ENCODE assay signal across 8 cellular contexts in genomic region chr11:36289226-36289852, GRCh38. TPM values are rescaled to one million over a fixed set of nuclear protein-coding genes. Genes with fewer than 3 reads are reported as not detected.
DNase-seq lines count a peak whose midpoint lies in the region; ATAC-seq, FAIRE-seq and TF ChIP-seq lines count a peak whose summit lies in the region.

Gene COMMD9, minus strand, starts transcription at chr11:36289424. Its CDS starts 12 bp downstream, at chr11:36289412.

- peaks cover 43 to 56% (median 49%) of the 10 kb centered on the region in 3 donors for H3K4me1 Mint-ChIP-seq in T-cell
- peaks cover 13% of the 10 kb centered on the region for H3K4me1 Mint-ChIP-seq in type B pancreatic cell (ENCODE audit: unreplicated experiment)

- peaks cover 3% of the 10 kb centered on the region for H3K36me3 Mint-ChIP-seq in T-cell
- no peaks in the 10 kb centered on the region for H3K36me3 Mint-ChIP-seq in type B pancreatic cell

- peak within 1 kb of the TSS in 3 of 4 donors; percentile 23 to 95 (median 85) for H3K4me3 ChIP-seq in adrenal gland
- peak within 1 kb of the TSS; percentile 51 to 87 (median 72) for H3K4me3 ChIP-seq in heart left ventricle

- no peaks in the 10 kb centered on the region for H3K9me3 ChIP-seq in adrenal gland (replicated peaks in 1 of 3)
- no peaks in the 10 kb centered on the region for H3K9me3 ChIP-seq in heart left ventricle

- H3K4me3 Mint-ChIP-seq in T-cell, result peak within 1 kb of the TSS; percentile 84 to 94 (median 94)
- peak within 1 kb of the TSS; percentile 97 for H3K4me3 Mint-ChIP-seq in type B pancreatic cell

- no peaks in the 10 kb centered on the region for H3K9me3 Mint-ChIP-seq in T-cell
- no peaks in the 10 kb centered on the region for H3K9me3 Mint-ChIP-seq in type B pancreatic cell

- peak; percentile 82 for TF ChIP-seq POLR2A in GM12891 (IDR thresholded peaks at IDR 0.05; ENCODE audit: low read depth, low read length)
- TF ChIP-seq POLR2A in adrenal gland (IDR thresholded peaks at IDR 0.05), result peak; percentile 53 to 73
- no peak for TF ChIP-seq POLR2A in heart left ventricle (IDR thresholded peaks at IDR 0.05)

- H3K27me3 Mint-ChIP-seq in T-cell, result no peaks in the 10 kb centered on the region
- H3K27me3 Mint-ChIP-seq in type B pancreatic cell, result peaks cover 15% of the 10 kb centered on the region

- intact Hi-C loops in adrenal gland (cut with DNase I) (no loop called here), heart left ventricle (cut with DNase I) (loop anchor here in 1 of 10 donors (10.0 kb wide), 1 partner anchor 475 kb away; no protein-coding TSS in a partner anchor)

- H3K27ac ChIP-seq in adrenal gland (peak within 1 kb of the TSS in 3 of 5 donors; percentile 35 to 77 (median 58)), heart left ventricle (peak within 1 kb of the TSS in 8 of 12 donors; percentile 24 to 81 (median 37))

- no peaks in the 10 kb centered on the region for H3K36me3 ChIP-seq in adrenal gland (replicated peaks in 1 of 2)
- no peaks in the 10 kb centered on the region for H3K36me3 ChIP-seq in heart left ventricle

- POLR2A ChIA-PET in T-cell (lab: Charles Lee), result interaction anchor here (0.6 to 1.0 kb wide), 2 partner anchors 11 to 47 kb away, joined by 3 to 8 read pairs; no protein-coding TSS in a partner anchor

- peak; percentile 98 for ATAC-seq in HG02840 (IDR thresholded peaks at IDR 0.05; ENCODE audit: low FRiP score, unreplicated experiment)
- ATAC-seq in T-cell (replicated peaks in 1 of 4), result peak; percentile 98 to 99 (median 98)
- ATAC-seq in heart left ventricle, result peak; percentile 98 to 100 (median 100)

- H3K27me3 ChIP-seq in adrenal gland, result no peaks in the 10 kb centered on the region
- H3K27me3 ChIP-seq in heart left ventricle, result no peaks in the 10 kb centered on the region

- H3K27ac Mint-ChIP-seq in T-cell (peak within 1 kb of the TSS; percentile 88 to 93), type B pancreatic cell (peak within 1 kb of the TSS; percentile 94)

- peaks cover 0 to 15% of the 10 kb centered on the region in 2 donors for H3K4me1 ChIP-seq in adrenal gland (replicated peaks in 1 of 2)
- peaks cover 0 to 22% (median 10%) of the 10 kb centered on the region in 12 donors for H3K4me1 ChIP-seq in heart left ventricle

- CTCF ChIA-PET in T-cell (lab: Charles Lee), result interaction anchor here (0.5 to 7.6 kb wide), 9 partner anchors 64 to 222 kb away, joined by 3 to 91 read pairs (median 4); no protein-coding TSS in a partner anchor

- WGBS in adrenal gland, 4 donors, result 1 to 2% (median 1%) methylated on average over 25 to 31 of the region's 31 CpGs
- WGBS in heart left ventricle, 4 donors, result 1 to 3% (median 1%) methylated on average over 30 to 31 of the region's 31 CpGs

- FAIRE-seq in GM12891 (lab: Jason Lieb, UNC), result peak; percentile 98

- peak; percentile 80 for DNase-seq in GM12891 (ENCODE audit: insufficient read length, low spot score)
- peak; percentile 43 for DNase-seq in NCI-H1436 treated with DMSO at 0.1 percent for 48 hours (lab: John Stamatoyannopoulos, UW)
- DNase-seq in T-cell, result peak; percentile 84 to 97 (median 92)
- peak; percentile 94 to 98 (median 97) for DNase-seq in adrenal gland
- peak; percentile 94 to 97 (median 95) for DNase-seq in heart left ventricle
- DNase-seq in pons (ENCODE audit: low spot score), result peak; percentile 92
- DNase-seq in type B pancreatic cell (ENCODE audit: extremely low spot score, unreplicated experiment), result peak; percentile 93

- TF ChIP-seq CTCF in adrenal gland (IDR thresholded peaks at IDR 0.05) (no peak), heart left ventricle (IDR thresholded peaks at IDR 0.05) (no peak), type B pancreatic cell (conservative IDR thresholded peaks at IDR 0.05) (no peak)

TF ChIP-seq in GM12891, 5 proteins besides CTCF, POLR2A, EP300 and RAD21:
- TF ChIP-seq TAF1 (IDR thresholded peaks at IDR 0.05; ENCODE audit: low read depth, low read length) (peak; percentile 83), POU2F2 (IDR thresholded peaks at IDR 0.05; ENCODE audit: low read depth, low read length) (peak; percentile 79), SPI1 (IDR thresholded peaks at IDR 0.05; ENCODE audit: low read depth, low read length) (0 out of 2 replicates have a peak, but pooled peaks have one; percentile 19), POLR2AphosphoS5 (IDR thresholded peaks at IDR 0.05; ENCODE audit: low read depth, low read length) (peak; percentile 76; the same call in 1 of the 2 replicates), PAX5 (IDR thresholded peaks at IDR 0.05; ENCODE audit: insufficient read depth, low read length, severe bottlenecking) (no peak)

RNA-seq across cellular contexts. Expression of gene COMMD9, which starts in this region (rescaled TPM):
- 27.1 TPM for polyA plus RNA-seq in GM12891 (2012; ENCODE audit: low read depth, missing spikeins)
- total RNA-seq in T-cell (10 to 100 TPM; 37.8 to 48.0 (median 40.3) TPM), adrenal gland (100 to 1,000 TPM in 3 of 8 donors, 10 to 100 TPM in 5; 68.1 to 113 (median 89.5) TPM), heart left ventricle (10 to 100 TPM; 39.0 to 92.4 (median 59.4) TPM), type B pancreatic cell (ENCODE audit: low replicate concordance) (69.0 and 73.9 TPM in 2 replicates)
- polyA plus RNA-seq in adrenal gland (10 to 100 TPM; 25.3 to 94.6 (median 35.1) TPM), heart left ventricle (10 to 100 TPM; 43.1 to 46.4 TPM)

Comparison
In these comparisons a context has a peak if more than half of its experiments do, and no peak if none do; other contexts are left out.
1. Peak in every context shown above with its lines: DNase-seq, ATAC-seq, H3K4me3 ChIP-seq and H3K27ac ChIP-seq.
2. DNase-seq: peak in every context shown above with its lines; median percentile 97 in adrenal gland; 95 in heart left ventricle; 93 in type B pancreatic cell; 92 in T-cell; 92 in pons; 80 in GM12891; 43 in NCI-H1436 treated with DMSO at 0.1 percent for 48 hours.
3. POLR2A ChIP-seq: peak in GM12891 (single experiment) and adrenal gland (2 of 2); none in heart left ventricle (0 of 2).